1 cellular context compared by ENCODE assay signal in the genomic region with DNA sequence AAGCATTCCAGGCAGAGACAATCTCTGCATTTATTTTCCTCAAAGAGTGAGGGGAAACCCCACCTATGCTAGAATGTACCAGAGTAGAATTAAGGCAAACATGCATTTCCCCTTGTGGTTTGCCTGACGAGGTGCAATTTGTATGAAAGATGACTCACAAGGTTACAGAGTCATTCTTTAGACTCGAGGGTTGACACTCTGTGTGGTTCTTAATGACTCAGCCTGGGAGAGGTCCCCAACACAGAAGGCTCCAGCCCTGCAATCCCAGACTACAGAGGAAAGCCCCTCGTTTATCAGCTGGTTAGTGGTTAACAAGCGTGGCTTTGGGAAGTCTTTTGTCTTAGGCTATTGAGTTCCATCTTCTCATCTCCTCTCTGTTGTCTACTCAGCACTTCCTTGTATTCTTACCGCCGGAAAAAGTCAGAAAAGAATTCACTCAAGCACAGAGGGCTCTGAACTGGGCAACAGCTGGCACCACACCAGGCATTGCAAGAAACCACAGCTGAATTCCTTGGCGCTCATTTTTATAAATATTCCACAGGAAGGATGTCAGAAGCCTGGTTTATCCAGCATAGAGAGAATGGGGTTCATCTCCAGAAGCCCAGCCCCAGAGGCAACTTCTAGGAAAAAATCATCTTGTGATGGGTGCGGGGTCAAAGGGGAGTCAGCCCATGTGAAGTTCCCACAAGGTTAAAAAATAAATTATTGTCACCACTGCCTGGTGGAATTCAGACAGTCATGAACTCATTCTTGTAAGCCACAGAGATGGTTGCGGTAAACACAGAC.
A peak's percentile ranks its signal among the peaks of the same experiment; 100 is the strongest.
TF ChIP-seq lines count a peak whose summit lies in the region.

No MANE protein-coding gene starts in this region.

TF ChIP-seq in HEK293, 187 proteins besides CTCF, POLR2A, EP300 and RAD21 (continued from another document and continues in another):
- TF ChIP-seq TCF7L2 (IDR thresholded peaks at IDR 0.05; ENCODE audit: borderline replicate concordance, low read depth, low read length) (no peak), ZNF707 (tag by site-specific recombination; IDR thresholded peaks at IDR 0.05) (no peak), ZNF416 (tag by site-specific recombination; IDR thresholded peaks at IDR 0.05) (no peak), ZNF2 (tag by site-specific recombination; IDR thresholded peaks at IDR 0.05) (0 out of 2 replicates have a peak, but pooled peaks have one; percentile 57), ZNF248 (tag by site-specific recombination; IDR thresholded peaks at IDR 0.05) (no peak), ZNF292 (tag by site-specific recombination; IDR thresholded peaks at IDR 0.05; ENCODE audit: borderline replicate concordance, low read depth) (no peak), ZNF202 (tag by site-specific recombination; IDR thresholded peaks at IDR 0.05; ENCODE audit: borderline replicate concordance) (no peak), OVOL3 (tag by site-specific recombination; IDR thresholded peaks at IDR 0.05) (no peak; the same call in 1 of the 2 replicates), ZNF423 (tag by site-specific recombination; IDR thresholded peaks at IDR 0.05) (no peak), ZNF561 (tag by site-specific recombination; IDR thresholded peaks at IDR 0.05; ENCODE audit: borderline replicate concordance) (no peak), ZNF76 (tag by site-specific recombination; IDR thresholded peaks at IDR 0.05; ENCODE audit: borderline replicate concordance, low read depth) (no peak), ZNF311 (tag by site-specific recombination; IDR thresholded peaks at IDR 0.05; ENCODE audit: borderline replicate concordance) (no peak), ZNF239 (tag by site-specific recombination; IDR thresholded peaks at IDR 0.05) (no peak), GLI4 (tag by site-specific recombination; IDR thresholded peaks at IDR 0.05) (no peak), ZNF354C (tag by site-specific recombination; IDR thresholded peaks at IDR 0.05; ENCODE audit: borderline replicate concordance, low read depth) (no peak), ZNF133 (tag by site-specific recombination; IDR thresholded peaks at IDR 0.05) (no peak), ZFHX2 (tag by site-specific recombination; conservative IDR thresholded peaks at IDR 0.05) (no peak)
- TF ChIP-seq, protein P1, sequence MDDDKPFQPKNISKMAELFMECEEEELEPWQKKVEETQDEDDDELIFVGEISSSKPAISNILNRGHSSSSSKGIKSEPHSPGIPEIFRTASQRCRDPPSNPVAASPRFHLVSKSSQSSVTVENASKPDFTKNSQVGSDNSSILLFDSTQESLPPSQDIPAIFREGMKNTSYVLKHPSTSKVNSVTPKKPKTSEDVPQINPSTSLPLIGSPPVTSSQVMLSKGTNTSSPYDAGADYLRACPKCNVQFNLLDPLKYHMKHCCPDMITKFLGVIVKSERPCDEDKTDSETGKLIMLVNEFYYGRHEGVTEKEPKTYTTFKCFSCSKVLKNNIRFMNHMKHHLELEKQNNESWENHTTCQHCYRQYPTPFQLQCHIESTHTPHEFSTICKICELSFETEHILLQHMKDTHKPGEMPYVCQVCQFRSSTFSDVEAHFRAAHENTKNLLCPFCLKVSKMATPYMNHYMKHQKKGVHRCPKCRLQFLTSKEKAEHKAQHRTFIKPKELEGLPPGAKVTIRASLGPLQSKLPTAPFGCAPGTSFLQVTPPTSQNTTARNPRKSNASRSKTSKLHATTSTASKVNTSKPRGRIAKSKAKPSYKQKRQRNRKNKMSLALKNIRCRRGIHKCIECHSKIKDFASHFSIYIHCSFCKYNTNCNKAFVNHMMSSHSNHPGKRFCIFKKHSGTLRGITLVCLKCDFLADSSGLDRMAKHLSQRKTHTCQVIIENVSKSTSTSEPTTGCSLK (tag by site-specific recombination; IDR thresholded peaks at IDR 0.05) = no peak
- TF ChIP-seq, protein P2, sequence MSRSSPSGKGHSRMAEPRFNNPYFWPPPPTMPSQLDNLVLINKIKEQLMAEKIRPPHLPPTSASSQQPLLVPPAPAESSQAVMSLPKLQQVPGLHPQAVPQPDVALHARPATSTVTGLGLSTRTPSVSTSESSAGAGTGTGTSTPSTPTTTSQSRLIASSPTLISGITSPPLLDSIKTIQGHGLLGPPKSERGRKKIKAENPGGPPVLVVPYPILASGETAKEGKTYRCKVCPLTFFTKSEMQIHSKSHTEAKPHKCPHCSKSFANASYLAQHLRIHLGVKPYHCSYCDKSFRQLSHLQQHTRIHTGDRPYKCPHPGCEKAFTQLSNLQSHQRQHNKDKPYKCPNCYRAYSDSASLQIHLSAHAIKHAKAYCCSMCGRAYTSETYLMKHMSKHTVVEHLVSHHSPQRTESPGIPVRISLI (tag by site-specific recombination; IDR thresholded peaks at IDR 0.05) = no peak; the same call in 1 of the 2 replicates
- TF ChIP-seq, protein P3, sequence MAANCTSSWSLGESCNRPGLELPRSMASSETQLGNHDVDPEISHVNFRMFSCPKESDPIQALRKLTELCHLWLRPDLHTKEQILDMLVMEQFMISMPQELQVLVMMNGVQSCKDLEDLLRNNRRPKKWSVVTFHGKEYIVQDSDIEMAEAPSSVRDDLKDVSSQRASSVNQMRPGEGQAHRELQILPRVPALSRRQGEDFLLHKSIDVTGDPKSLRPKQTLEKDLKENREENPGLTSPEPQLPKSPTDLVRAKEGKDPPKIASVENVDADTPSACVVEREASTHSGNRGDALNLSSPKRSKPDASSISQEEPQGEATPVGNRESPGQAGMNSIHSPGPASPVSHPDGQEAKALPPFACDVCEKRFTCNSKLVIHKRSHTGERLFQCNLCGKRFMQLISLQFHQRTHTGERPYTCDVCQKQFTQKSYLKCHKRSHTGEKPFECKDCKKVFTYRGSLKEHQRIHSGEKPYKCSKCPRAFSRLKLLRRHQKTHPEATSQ (tag by site-specific recombination; IDR thresholded peaks at IDR 0.05) = no peak
- TF ChIP-seq, protein P4, sequence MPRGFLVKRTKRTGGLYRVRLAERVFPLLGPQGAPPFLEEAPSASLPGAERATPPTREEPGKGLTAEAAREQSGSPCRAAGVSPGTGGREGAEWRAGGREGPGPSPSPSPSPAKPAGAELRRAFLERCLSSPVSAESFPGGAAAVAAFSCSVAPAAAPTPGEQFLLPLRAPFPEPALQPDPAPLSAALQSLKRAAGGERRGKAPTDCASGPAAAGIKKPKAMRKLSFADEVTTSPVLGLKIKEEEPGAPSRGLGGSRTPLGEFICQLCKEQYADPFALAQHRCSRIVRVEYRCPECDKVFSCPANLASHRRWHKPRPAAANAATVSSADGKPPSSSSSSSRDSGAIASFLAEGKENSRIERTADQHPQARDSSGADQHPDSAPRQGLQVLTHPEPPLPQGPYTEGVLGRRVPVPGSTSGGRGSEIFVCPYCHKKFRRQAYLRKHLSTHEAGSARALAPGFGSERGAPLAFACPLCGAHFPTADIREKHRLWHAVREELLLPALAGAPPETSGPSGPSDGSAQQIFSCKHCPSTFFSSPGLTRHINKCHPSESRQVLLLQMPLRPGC (tag by site-specific recombination; IDR thresholded peaks at IDR 0.05) = peak; percentile 94
- TF ChIP-seq, protein P5, sequence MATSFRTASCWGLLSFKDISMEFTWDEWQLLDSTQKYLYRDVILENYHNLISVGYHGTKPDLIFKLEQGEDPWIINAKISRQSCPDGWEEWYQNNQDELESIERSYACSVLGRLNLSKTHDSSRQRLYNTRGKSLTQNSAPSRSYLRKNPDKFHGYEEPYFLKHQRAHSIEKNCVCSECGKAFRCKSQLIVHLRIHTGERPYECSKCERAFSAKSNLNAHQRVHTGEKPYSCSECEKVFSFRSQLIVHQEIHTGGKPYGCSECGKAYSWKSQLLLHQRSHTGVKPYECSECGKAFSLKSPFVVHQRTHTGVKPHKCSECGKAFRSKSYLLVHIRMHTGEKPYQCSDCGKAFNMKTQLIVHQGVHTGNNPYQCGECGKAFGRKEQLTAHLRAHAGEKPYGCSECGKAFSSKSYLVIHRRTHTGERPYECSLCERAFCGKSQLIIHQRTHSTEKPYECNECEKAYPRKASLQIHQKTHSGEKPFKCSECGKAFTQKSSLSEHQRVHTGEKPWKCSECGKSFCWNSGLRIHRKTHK (tag by site-specific recombination; IDR thresholded peaks at IDR 0.05) = no peak
- TF ChIP-seq, protein P6, sequence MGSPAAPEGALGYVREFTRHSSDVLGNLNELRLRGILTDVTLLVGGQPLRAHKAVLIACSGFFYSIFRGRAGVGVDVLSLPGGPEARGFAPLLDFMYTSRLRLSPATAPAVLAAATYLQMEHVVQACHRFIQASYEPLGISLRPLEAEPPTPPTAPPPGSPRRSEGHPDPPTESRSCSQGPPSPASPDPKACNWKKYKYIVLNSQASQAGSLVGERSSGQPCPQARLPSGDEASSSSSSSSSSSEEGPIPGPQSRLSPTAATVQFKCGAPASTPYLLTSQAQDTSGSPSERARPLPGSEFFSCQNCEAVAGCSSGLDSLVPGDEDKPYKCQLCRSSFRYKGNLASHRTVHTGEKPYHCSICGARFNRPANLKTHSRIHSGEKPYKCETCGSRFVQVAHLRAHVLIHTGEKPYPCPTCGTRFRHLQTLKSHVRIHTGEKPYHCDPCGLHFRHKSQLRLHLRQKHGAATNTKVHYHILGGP (tag by site-specific recombination; IDR thresholded peaks at IDR 0.05) = no peak
- TF ChIP-seq, protein P7, sequence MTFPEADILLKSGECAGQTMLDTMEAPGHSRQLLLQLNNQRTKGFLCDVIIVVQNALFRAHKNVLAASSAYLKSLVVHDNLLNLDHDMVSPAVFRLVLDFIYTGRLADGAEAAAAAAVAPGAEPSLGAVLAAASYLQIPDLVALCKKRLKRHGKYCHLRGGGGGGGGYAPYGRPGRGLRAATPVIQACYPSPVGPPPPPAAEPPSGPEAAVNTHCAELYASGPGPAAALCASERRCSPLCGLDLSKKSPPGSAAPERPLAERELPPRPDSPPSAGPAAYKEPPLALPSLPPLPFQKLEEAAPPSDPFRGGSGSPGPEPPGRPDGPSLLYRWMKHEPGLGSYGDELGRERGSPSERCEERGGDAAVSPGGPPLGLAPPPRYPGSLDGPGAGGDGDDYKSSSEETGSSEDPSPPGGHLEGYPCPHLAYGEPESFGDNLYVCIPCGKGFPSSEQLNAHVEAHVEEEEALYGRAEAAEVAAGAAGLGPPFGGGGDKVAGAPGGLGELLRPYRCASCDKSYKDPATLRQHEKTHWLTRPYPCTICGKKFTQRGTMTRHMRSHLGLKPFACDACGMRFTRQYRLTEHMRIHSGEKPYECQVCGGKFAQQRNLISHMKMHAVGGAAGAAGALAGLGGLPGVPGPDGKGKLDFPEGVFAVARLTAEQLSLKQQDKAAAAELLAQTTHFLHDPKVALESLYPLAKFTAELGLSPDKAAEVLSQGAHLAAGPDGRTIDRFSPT (tag by site-specific recombination; IDR thresholded peaks at IDR 0.05) = peak; percentile 86
- TF ChIP-seq, protein P8, sequence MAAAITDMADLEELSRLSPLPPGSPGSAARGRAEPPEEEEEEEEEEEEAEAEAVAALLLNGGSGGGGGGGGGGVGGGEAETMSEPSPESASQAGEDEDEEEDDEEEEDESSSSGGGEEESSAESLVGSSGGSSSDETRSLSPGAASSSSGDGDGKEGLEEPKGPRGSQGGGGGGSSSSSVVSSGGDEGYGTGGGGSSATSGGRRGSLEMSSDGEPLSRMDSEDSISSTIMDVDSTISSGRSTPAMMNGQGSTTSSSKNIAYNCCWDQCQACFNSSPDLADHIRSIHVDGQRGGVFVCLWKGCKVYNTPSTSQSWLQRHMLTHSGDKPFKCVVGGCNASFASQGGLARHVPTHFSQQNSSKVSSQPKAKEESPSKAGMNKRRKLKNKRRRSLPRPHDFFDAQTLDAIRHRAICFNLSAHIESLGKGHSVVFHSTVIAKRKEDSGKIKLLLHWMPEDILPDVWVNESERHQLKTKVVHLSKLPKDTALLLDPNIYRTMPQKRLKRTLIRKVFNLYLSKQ (tag by site-specific recombination; IDR thresholded peaks at IDR 0.05; ENCODE audit: borderline replicate concordance) = no peak
- TF ChIP-seq, protein P9, sequence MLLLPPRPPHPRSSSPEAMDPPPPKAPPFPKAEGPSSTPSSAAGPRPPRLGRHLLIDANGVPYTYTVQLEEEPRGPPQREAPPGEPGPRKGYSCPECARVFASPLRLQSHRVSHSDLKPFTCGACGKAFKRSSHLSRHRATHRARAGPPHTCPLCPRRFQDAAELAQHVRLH (tag by site-specific recombination; IDR thresholded peaks at IDR 0.05) = no peak
- TF ChIP-seq, protein P10, sequence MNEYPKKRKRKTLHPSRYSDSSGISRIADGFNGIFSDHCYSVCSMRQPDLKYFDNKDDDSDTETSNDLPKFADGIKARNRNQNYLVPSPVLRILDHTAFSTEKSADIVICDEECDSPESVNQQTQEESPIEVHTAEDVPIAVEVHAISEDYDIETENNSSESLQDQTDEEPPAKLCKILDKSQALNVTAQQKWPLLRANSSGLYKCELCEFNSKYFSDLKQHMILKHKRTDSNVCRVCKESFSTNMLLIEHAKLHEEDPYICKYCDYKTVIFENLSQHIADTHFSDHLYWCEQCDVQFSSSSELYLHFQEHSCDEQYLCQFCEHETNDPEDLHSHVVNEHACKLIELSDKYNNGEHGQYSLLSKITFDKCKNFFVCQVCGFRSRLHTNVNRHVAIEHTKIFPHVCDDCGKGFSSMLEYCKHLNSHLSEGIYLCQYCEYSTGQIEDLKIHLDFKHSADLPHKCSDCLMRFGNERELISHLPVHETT (tag by site-specific recombination; IDR thresholded peaks at IDR 0.05) = peak; percentile 78; the same call in 1 of the 2 replicates
- TF ChIP-seq, protein P11, sequence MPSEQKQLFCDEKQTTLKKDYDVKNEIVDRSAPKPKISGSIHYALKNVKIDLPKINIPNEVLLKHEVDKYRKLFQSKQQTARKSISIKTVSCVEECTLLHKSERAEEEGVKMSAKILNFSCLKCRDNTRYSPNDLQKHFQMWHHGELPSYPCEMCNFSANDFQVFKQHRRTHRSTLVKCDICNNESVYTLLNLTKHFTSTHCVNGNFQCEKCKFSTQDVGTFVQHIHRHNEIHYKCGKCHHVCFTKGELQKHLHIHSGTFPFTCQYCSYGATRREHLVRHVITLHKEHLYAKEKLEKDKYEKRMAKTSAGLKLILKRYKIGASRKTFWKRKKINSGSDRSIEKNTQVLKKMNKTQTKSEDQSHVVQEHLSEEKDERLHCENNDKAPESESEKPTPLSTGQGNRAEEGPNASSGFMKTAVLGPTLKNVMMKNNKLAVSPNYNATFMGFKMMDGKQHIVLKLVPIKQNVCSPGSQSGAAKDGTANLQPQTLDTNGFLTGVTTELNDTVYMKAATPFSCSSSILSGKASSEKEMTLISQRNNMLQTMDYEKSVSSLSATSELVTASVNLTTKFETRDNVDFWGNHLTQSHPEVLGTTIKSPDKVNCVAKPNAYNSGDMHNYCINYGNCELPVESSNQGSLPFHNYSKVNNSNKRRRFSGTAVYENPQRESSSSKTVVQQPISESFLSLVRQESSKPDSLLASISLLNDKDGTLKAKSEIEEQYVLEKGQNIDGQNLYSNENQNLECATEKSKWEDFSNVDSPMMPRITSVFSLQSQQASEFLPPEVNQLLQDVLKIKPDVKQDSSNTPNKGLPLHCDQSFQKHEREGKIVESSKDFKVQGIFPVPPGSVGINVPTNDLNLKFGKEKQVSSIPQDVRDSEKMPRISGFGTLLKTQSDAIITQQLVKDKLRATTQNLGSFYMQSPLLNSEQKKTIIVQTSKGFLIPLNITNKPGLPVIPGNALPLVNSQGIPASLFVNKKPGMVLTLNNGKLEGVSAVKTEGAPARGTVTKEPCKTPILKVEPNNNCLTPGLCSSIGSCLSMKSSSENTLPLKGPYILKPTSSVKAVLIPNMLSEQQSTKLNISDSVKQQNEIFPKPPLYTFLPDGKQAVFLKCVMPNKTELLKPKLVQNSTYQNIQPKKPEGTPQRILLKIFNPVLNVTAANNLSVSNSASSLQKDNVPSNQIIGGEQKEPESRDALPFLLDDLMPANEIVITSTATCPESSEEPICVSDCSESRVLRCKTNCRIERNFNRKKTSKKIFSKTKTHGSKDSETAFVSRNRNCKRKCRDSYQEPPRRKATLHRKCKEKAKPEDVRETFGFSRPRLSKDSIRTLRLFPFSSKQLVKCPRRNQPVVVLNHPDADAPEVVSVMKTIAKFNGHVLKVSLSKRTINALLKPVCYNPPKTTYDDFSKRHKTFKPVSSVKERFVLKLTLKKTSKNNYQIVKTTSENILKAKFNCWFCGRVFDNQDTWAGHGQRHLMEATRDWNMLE (tag by site-specific recombination; conservative IDR thresholded peaks at IDR 0.05; ENCODE audit: low read depth) = 0 out of 2 replicates have a peak, but pooled peaks have one; percentile 34
